In genomic region chr10:118610577-118610976, GRCh38 we compare ENCODE assay signal across 26 cellular contexts. TPM values are rescaled to one million over a fixed set of nuclear protein-coding genes. Genes with fewer than 3 reads are reported as not detected.
DNase-seq lines count a peak whose midpoint lies in the region; ATAC-seq, FAIRE-seq and TF ChIP-seq lines count a peak whose summit lies in the region.
"Had no signal": no experiment of that assay in that cellular context is flagged by ENCODE, and none has a peak within 500 bp of the region (broad histone marks: within the 10 kb centered on the region; RNA-seq: fewer than 3 reads in every experiment).

No MANE protein-coding gene starts in this region.

- no peaks in the 10 kb centered on the region for H3K36me3 ChIP-seq in SK-N-SH (replicated peaks in 1 of 2; ENCODE audit: control insufficient read depth in 1 of 2, insufficient read depth in 2 of 2, low read length in 1 of 2)
- H3K36me3 ChIP-seq in sigmoid colon: no peaks in the 10 kb centered on the region
- no peaks in the 10 kb centered on the region for H3K36me3 ChIP-seq in prostate gland

- intact Hi-C loops in sigmoid colon (cut with DNase I): no loop called here
- intact Hi-C loops in head of caudate nucleus (cut with DNase I): no loop called here
- intact Hi-C loops in left colon (cut with DNase I, micrococcal nuclease): no loop called here
- intact Hi-C loops in prostate gland (cut with DNase I): no loop called here

- no peak overlapping the region for H3K9ac ChIP-seq in SK-N-SH
- H3K9ac ChIP-seq: GM23248 had no signal

- TF ChIP-seq CTCF in SK-N-SH (IDR thresholded peaks at IDR 0.05) (no peak), sigmoid colon (IDR thresholded peaks at IDR 0.05) (no peak), prostate gland (IDR thresholded peaks at IDR 0.05) (no peak)

- POLR2A ChIA-PET in SK-N-SH (lab: Yijun Ruan, JAX): interaction anchor here (1.3 to 1.5 kb wide), 2 partner anchors 15 to 58 kb away, joined by 3 to 7 read pairs; partner anchors contain the start of gene PRLHR

- peaks cover 0 to 34% of the 10 kb centered on the region in 2 experiments; a peak in 2 of 4 replicates for H3K4me1 ChIP-seq in SK-N-SH (ENCODE audit: control insufficient read depth in 1 of 2, insufficient read depth in 2 of 2, low read depth in 1 of 2, low read length in 1 of 2)
- H3K4me1 ChIP-seq in sigmoid colon: peaks cover 0 to 16% (median 9%) of the 10 kb centered on the region in 4 donors
- no peaks in the 10 kb centered on the region for H3K4me1 ChIP-seq in prostate gland (replicated peaks)
- H3K4me1 ChIP-seq: A549 had no signal

- H3K79me2 ChIP-seq in SK-N-SH (ENCODE audit: insufficient read depth): no peaks in the 10 kb centered on the region

- H3K9me3 ChIP-seq in SK-N-SH (no peaks in the 10 kb centered on the region), sigmoid colon (no peaks in the 10 kb centered on the region), prostate gland (no peaks in the 10 kb centered on the region)

- ATAC-seq in SK-N-SH treated with all-trans-retinoic acid at 6 μM for 48 hours (no peak), left colon (no peak)
- ATAC-seq: A549, GM12878 had no signal

- no peaks in the 10 kb centered on the region for H4K20me1 ChIP-seq in SK-N-SH (ENCODE audit: insufficient read depth)

- CTCF ChIA-PET in SK-N-SH (lab: Yijun Ruan, JAX): interaction anchor here (1.0 to 7.2 kb wide), 4 partner anchors 16 to 110 kb away, joined by 3 to 51 read pairs (median 4); partner anchors contain the start of gene PRLHR

- FAIRE-seq in endometrium (lab: Jason Lieb, UNC): peak; percentile 93
- FAIRE-seq: A549, GM12878, GM19239, H1 had no signal

- DNase-seq in SK-N-SH: peak; percentile 55
- peak; percentile 24 for DNase-seq in DMS79 (lab: John Stamatoyannopoulos, UW)
- peak; percentile 64 for DNase-seq in sigmoid colon
- DNase-seq in head of caudate nucleus: no peak
- DNase-seq in left colon: no peak
- DNase-seq in prostate gland (ENCODE audit: low spot score): no peak
- DNase-seq: 8988T; ACHN; AML-193; C1 segment of cervical spinal cord; Calu3; CD4-positive, alpha-beta memory T cell; COR-L47; DMS53; EL; GDM1; GM23248; H7; HCEC 1CT had no signal

- H3K4me2 ChIP-seq in SK-N-SH: no peak overlapping the region
- H3K4me2 ChIP-seq: A549 had no signal

- H3F3A ChIP-seq in SK-N-SH (replicated peaks; ENCODE audit: insufficient read depth): no peaks in the 10 kb centered on the region

- 0% methylated on average over 2 of the region's 2 CpGs for WGBS in SK-N-SH (ENCODE audit: low lambda C conversion rate)
- WGBS in sigmoid colon, 2 donors: 71 to 77% methylated on average over 2 of the region's 2 CpGs
- WGBS in prostate gland: 78% methylated on average over 2 of the region's 2 CpGs

- H3K27me3 ChIP-seq in SK-N-SH (ENCODE audit: insufficient read depth) (no peaks in the 10 kb centered on the region; the same call in 1 of the 2 replicates), sigmoid colon (no peaks in the 10 kb centered on the region), prostate gland (replicated peaks; ENCODE audit: insufficient read depth) (no peaks in the 10 kb centered on the region)

- H3K27ac ChIP-seq in SK-N-SH (ENCODE audit: low read depth in 2 of 2, low read length in 1 of 2) (peak overlapping the region in 1 of 2 experiments; percentile 76; a peak in 2 of 4 replicates), sigmoid colon (peak overlapping the region in 3 of 4 donors; percentile 22 to 46 (median 41)), prostate gland (no peak overlapping the region)
- H3K27ac ChIP-seq: A549, GM23248 had no signal

- TF ChIP-seq POLR2A in sigmoid colon (IDR thresholded peaks at IDR 0.05): no peak
- TF ChIP-seq POLR2A in prostate gland (IDR thresholded peaks at IDR 0.05): no peak

- H2AFZ ChIP-seq in SK-N-SH (ENCODE audit: low read depth): no peak overlapping the region
- H2AFZ ChIP-seq: GM23248 had no signal

- TF ChIP-seq RAD21 in SK-N-SH (IDR thresholded peaks at IDR 0.05; ENCODE audit: low read length): no peak

- no peaks in the 10 kb centered on the region for H3K9me2 ChIP-seq in SK-N-SH

- no peak overlapping the region for H3K4me3 ChIP-seq in SK-N-SH (ENCODE audit: low read depth in 2 of 2, low read length in 1 of 2)
- no peak overlapping the region for H3K4me3 ChIP-seq in sigmoid colon
- no peak overlapping the region for H3K4me3 ChIP-seq in prostate gland
- H3K4me3 ChIP-seq: A549, GM12878, GM23248 had no signal

- TF ChIP-seq EP300 in SK-N-SH (IDR thresholded peaks at IDR 0.05; ENCODE audit: borderline replicate concordance in 1 of 2, low read depth in 1 of 2, low read length in 1 of 2): peak in 1 of 2 experiments; percentile 58; a peak in 1 of 4 replicates
- no peak for TF ChIP-seq EP300 in sigmoid colon (IDR thresholded peaks at IDR 0.05)

TF ChIP-seq in SK-N-SH, 30 proteins besides CTCF, POLR2A, EP300 and RAD21:
- TF ChIP-seq FOXJ3 (CRISPR knock-in tag; IDR thresholded peaks at IDR 0.05) (peak; percentile 36; the same call in 1 of the 2 replicates), CHD2 (IDR thresholded peaks at IDR 0.05; ENCODE audit: low read length, partially characterized antibody) (peak; percentile 24), GATA2 (CRISPR knock-in tag; IDR thresholded peaks at IDR 0.05) (peak; percentile 32; the same call in 1 of the 2 replicates), NFIC (IDR thresholded peaks at IDR 0.05; ENCODE audit: borderline replicate concordance) (no peak)

TF ChIP-seq in SK-N-SH treated with all-trans-retinoic acid at 6 μM for 48 hours, 23 proteins besides CTCF, POLR2A, EP300 and RAD21 (continues in another document):
- no peak for TF ChIP-seq CSRNP3 (CRISPR knock-in tag; IDR thresholded peaks at IDR 0.05)
- TF ChIP-seq CSDC2 (CRISPR knock-in tag; IDR thresholded peaks at IDR 0.05): no peak
- TF ChIP-seq ARNTL (CRISPR knock-in tag; IDR thresholded peaks at IDR 0.05; ENCODE audit: borderline replicate concordance, low read depth): no peak
- no peak for TF ChIP-seq ZFP30 (CRISPR knock-in tag; IDR thresholded peaks at IDR 0.05)
- no peak for TF ChIP-seq ZFP3 (CRISPR knock-in tag; IDR thresholded peaks at IDR 0.05)
- no peak for TF ChIP-seq PATZ1 (CRISPR knock-in tag; IDR thresholded peaks at IDR 0.05; ENCODE audit: borderline replicate concordance)
- no peak for TF ChIP-seq SNAI2 (CRISPR knock-in tag; IDR thresholded peaks at IDR 0.05)
- no peak for TF ChIP-seq PPARA (CRISPR knock-in tag; IDR thresholded peaks at IDR 0.05; ENCODE audit: borderline replicate concordance)
- TF ChIP-seq RARB (CRISPR knock-in tag; IDR thresholded peaks at IDR 0.05): no peak
- TF ChIP-seq TSHZ2 (CRISPR knock-in tag; IDR thresholded peaks at IDR 0.05): no peak
- TF ChIP-seq ZNF70 (CRISPR knock-in tag; IDR thresholded peaks at IDR 0.05): no peak

RNA-seq across cellular contexts. Expression of gene PRLHR, which starts 15.1 kb away (rescaled TPM):
- polyA plus RNA-seq in SK-N-SH (2012; rRNA removed) (0.03 TPM in 1 of 2 replicates, not detected in the other), sigmoid colon (under 1 TPM in 1 of 3 donors, not detected in 2; under 0.01 TPM)
- polyA plus RNA-seq in SK-N-SH (2012; cell fraction: cytosol; rRNA removed): under 0.01 TPM in 2 replicates
- polyA plus RNA-seq in SK-N-SH (2012; cell fraction: nucleus; rRNA removed): not detected in 2 replicates
- total RNA-seq in sigmoid colon (under 1 TPM in 1 of 4 donors, not detected in 3; 0.49 TPM), left colon (not detected), prostate gland (not detected)
- total RNA-seq: Calu3; CD4-positive, alpha-beta memory T cell; GM12878; GM23248; H1; H7 had no signal
- polyA plus RNA-seq: A549; BJ; CD4-positive, alpha-beta memory T cell; GM12878; GM23248; H1 had no signal

Comparison
In these comparisons a context has a peak if more than half of its experiments do, and no peak if none do; other contexts are left out.
1. DNase-seq: peak in SK-N-SH (single experiment), DMS79 (single experiment) and sigmoid colon (single experiment); none in head of caudate nucleus (0 of 42), left colon (0 of 2) and prostate gland (single experiment).
2. H3K27ac ChIP-seq: peak in sigmoid colon (3 of 4); none in prostate gland (0 of 2).